In the genomic region with DNA sequence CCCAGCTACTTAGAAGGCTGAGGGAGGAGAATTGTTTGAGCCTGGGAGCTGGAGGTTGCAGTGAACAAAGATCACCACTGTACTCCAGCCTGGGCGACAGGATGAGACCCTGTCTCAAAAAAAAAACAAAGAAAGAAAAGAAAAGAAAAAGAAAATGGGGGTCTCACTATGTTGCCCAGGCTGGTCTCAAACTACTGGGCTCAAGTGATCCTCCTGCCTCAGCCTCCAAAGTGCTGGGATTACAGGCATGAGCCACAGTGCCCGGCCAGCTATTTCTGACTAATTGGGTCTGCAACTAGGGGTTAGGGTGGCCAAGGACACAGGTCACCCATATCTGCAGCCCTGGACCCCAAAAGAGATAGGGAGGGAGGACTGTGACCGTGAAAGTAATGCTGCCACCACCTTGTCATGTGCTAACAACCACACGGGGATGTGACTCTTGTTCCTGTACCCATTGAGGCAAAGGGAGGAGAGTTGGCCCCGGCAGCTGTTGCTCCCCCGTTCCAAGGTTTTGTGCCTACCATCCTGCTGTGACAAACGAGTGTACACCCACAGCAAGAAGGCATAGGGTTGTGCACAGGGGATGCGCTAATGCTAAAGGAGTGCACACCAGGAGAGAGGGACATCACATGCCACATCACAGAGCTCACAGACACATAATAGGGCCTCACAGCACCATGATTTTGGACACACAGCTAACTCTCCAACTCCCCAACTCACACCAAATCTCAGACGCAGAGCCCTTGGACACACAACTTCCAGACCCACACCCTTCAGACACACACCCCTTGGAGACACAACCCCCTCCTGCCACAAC, we compare ENCODE assay signal across 8 cellular contexts. TPM values are rescaled to one million over a fixed set of nuclear protein-coding genes. Genes with fewer than 3 reads are reported as not detected.
DNase-seq lines count a peak whose midpoint lies in the region; ATAC-seq, FAIRE-seq and TF ChIP-seq lines count a peak whose summit lies in the region.

No MANE protein-coding gene starts in this region.

- POLR2A ChIA-PET in HepG2 (lab: Yijun Ruan, JAX) = interaction anchor here (0.6 to 1.4 kb wide), 5 partner anchors 12 to 618 kb away, joined by 3 to 11 read pairs (median 3); partner anchors contain the start of gene NR2C2AP

- no peaks in the 10 kb centered on the region for H3K79me2 ChIP-seq in HepG2 (ENCODE audit: insufficient read depth, low read length)

- intact Hi-C loops in HepG2 (cut with micrococcal nuclease; ENCODE audit: unreplicated experiment) = loop anchor here (5.0 kb wide), 1 partner anchor 32 kb away; the partner anchor contains the start of gene TMEM161A
- intact Hi-C loops in right lobe of liver (cut with DNase I) = no loop called here
- intact Hi-C loops in vagina (cut with DNase I) = no loop called here
- intact Hi-C loops in thyroid gland (cut with DNase I) = no loop called here

- H3K36me3 ChIP-seq in HepG2 (replicated peaks in 1 of 2; ENCODE audit: control insufficient read depth in 1 of 2, insufficient read depth in 2 of 2, low read length in 2 of 2) (no peaks in the 10 kb centered on the region), right lobe of liver (no peaks in the 10 kb centered on the region), SK-N-MC (ENCODE audit: insufficient read depth, low read length) (no peaks in the 10 kb centered on the region), vagina (no peaks in the 10 kb centered on the region), thyroid gland (no peaks in the 10 kb centered on the region)

- TF ChIP-seq CTCF in HepG2 (CRISPR knock-in tag; IDR thresholded peaks at IDR 0.05) (no peak), right lobe of liver (IDR thresholded peaks at IDR 0.05) (no peak), vagina (IDR thresholded peaks at IDR 0.05) (no peak), thyroid gland (IDR thresholded peaks at IDR 0.05) (no peak)

- H3K4me1 ChIP-seq in HepG2 (ENCODE audit: insufficient read depth, low read length) = peaks cover 57% of the 10 kb centered on the region
- H3K4me1 ChIP-seq in right lobe of liver = peaks cover 0 to 16% (median 0%) of the 10 kb centered on the region in 4 donors
- peaks cover 16% of the 10 kb centered on the region for H3K4me1 ChIP-seq in vagina
- H3K4me1 ChIP-seq in thyroid gland = peaks cover 4 to 10% of the 10 kb centered on the region in 2 donors

- H2AFZ ChIP-seq in HepG2 (ENCODE audit: low read length) = no peak overlapping the region

- no peak for TF ChIP-seq EP300 in HepG2 (IDR thresholded peaks at IDR 0.05; ENCODE audit: low read depth in 2 of 2, low read length in 2 of 2)
- no peak for TF ChIP-seq EP300 in HepG2 (CRISPR knock-in tag; IDR thresholded peaks at IDR 0.05; ENCODE audit: borderline replicate concordance)

- no peaks in the 10 kb centered on the region for H3K9me3 ChIP-seq in HepG2 (ENCODE audit: low read length)
- H3K9me3 ChIP-seq in right lobe of liver = no peaks in the 10 kb centered on the region
- no peaks in the 10 kb centered on the region for H3K9me3 ChIP-seq in SK-N-MC (ENCODE audit: low read depth, low read length)
- H3K9me3 ChIP-seq in iPS-18c (ENCODE audit: control insufficient read depth, insufficient read depth, low read length) = no peaks in the 10 kb centered on the region
- no peaks in the 10 kb centered on the region for H3K9me3 ChIP-seq in vagina
- no peaks in the 10 kb centered on the region for H3K9me3 ChIP-seq in thyroid gland

- FAIRE-seq in HepG2 (lab: Jason Lieb, UNC) = no peak

- peak overlapping the region; percentile 53 for H3K9ac ChIP-seq in HepG2 (ENCODE audit: insufficient read depth, low read depth, low read length)
- H3K9ac ChIP-seq in SK-N-MC (ENCODE audit: insufficient read length) = no peak overlapping the region

- TSS peak; percentile 63 for BruUV-seq in HepG2 (replicated peaks; lab: Mats Ljungman, UMichigan)

- in situ Hi-C loops in HepG2 (cut with HindIII; ENCODE audit: extremely low pct_ligation_motif_present, low pct_unique_long_range_greater_than_20kb) = no loop called here

- H3K4me3 ChIP-seq in HepG2 (replicated peaks in 1 of 3; ENCODE audit: insufficient read depth in 1 of 3, low read depth in 2 of 3, low read length in 3 of 3) (peak overlapping the region; percentile 35 to 70 (median 54); a peak in 5 of 6 replicates), right lobe of liver (no peak overlapping the region), SK-N-MC (peak overlapping the region; percentile 69), iPS-18c (ENCODE audit: insufficient read depth, low read depth, low read length) (peak overlapping the region; percentile 38), vagina (peak overlapping the region; percentile 13 to 29), thyroid gland (replicated peaks in 1 of 3) (peak overlapping the region in 1 of 3 donors; percentile 14)

- CTCF ChIA-PET in HepG2 (lab: Yijun Ruan, JAX; ENCODE audit: low intra/inter-chr PET ratio, low total read pairs) = no interaction called here

- DNase-seq in HepG2 (ENCODE audit: low spot score) (no peak), right lobe of liver (no peak), SK-N-MC (ENCODE audit: low read depth, low spot score) (no peak), vagina (ENCODE audit: extremely low spot score in 2 of 2) (no peak), thyroid gland (no peak)

- no peak for TF ChIP-seq RAD21 in HepG2 (CRISPR knock-in tag; IDR thresholded peaks at IDR 0.05)

- TF ChIP-seq POLR2A in HepG2 (IDR thresholded peaks at IDR 0.05; ENCODE audit: insufficient read depth in 1 of 2, low read depth in 2 of 2, low read length in 2 of 2) (no peak), right lobe of liver (IDR thresholded peaks at IDR 0.05) (no peak), vagina (IDR thresholded peaks at IDR 0.05) (no peak), thyroid gland (IDR thresholded peaks at IDR 0.05) (no peak)

- H3K27me3 ChIP-seq in HepG2 (ENCODE audit: control insufficient read depth in 1 of 2, insufficient read depth in 2 of 2, low read length in 2 of 2) (no peaks in the 10 kb centered on the region), right lobe of liver (no peaks in the 10 kb centered on the region), vagina (no peaks in the 10 kb centered on the region), thyroid gland (no peaks in the 10 kb centered on the region)

- whole genome bisulfite sequencing in HepG2 (ENCODE audit: low lambda C conversion rate) = 47% methylated on average over 7 of the region's 9 CpGs
- WGBS in right lobe of liver (ENCODE audit: insufficient coverage, low coverage, low lambda C conversion rate, missing lambda C conversion rate) = 71% methylated on average over 2 of the region's 9 CpGs
- 83 to 85% methylated on average over 5 to 9 of the region's 9 CpGs for WGBS in thyroid gland, 2 donors

- no peaks in the 10 kb centered on the region for H4K20me1 ChIP-seq in HepG2 (ENCODE audit: insufficient read depth, low read length)

- ATAC-seq in HepG2 (peak; percentile 17), right lobe of liver (no peak), HG02938 (IDR thresholded peaks at IDR 0.05; ENCODE audit: unreplicated experiment) (no peak), GM18870 (IDR thresholded peaks at IDR 0.05; ENCODE audit: unreplicated experiment) (no peak)

- H3K4me2 ChIP-seq in HepG2 (ENCODE audit: low read depth, low read length) = peak overlapping the region; percentile 92

- H3K27ac ChIP-seq in HepG2 (ENCODE audit: extremely low read length, insufficient read depth, low read length) (no peak overlapping the region), right lobe of liver (no peak overlapping the region), SK-N-MC (no peak overlapping the region), vagina (no peak overlapping the region), thyroid gland (no peak overlapping the region)

RNA-seq across cellular contexts. Expression of gene MEF2B, which starts 0.6 kb away (rescaled TPM):
- total RNA-seq in HepG2 (2016; rRNA removed; fragmentation: Illumina TruSeq; extraction: Trizol) = 0.44 and 1.2 TPM in 2 replicates
- 0.81 and 1.1 TPM in 2 replicates for total RNA-seq in HepG2 (2016; cell fraction: cytosol; rRNA removed; fragmentation: Illumina TruSeq; extraction: Trizol; ENCODE audit: low read depth)
- 0.41 TPM in 1 of 2 replicates, not detected in the other for total RNA-seq in HepG2 (2016; cell fraction: insoluble cytoplasmic fraction; rRNA removed; fragmentation: Illumina TruSeq; extraction: Trizol)
- total RNA-seq in HepG2 (2016; cell fraction: membrane; rRNA removed; fragmentation: Illumina TruSeq; extraction: Trizol) = 0.46 and 1.8 TPM in 2 replicates
- total RNA-seq in HepG2 (2016; cell fraction: nucleus; rRNA removed; fragmentation: Illumina TruSeq; extraction: Trizol) = 0.81 and 1.6 TPM in 2 replicates
- 1.7 and 2.3 TPM in 2 replicates for polyA plus RNA-seq in HepG2 (2011; rRNA removed)
- polyA plus RNA-seq in HepG2 (2011; cell fraction: cytosol; rRNA removed) = 2.1 and 2.9 TPM in 2 replicates
- 4.0 and 4.5 TPM in 2 replicates for polyA plus RNA-seq in HepG2 (2011; cell fraction: nucleus; rRNA removed)
- polyA plus RNA-seq in HepG2 (2012) = 2.2 and 4.4 TPM in 2 replicates
- 0.86 and 1.1 TPM in 2 replicates for polyA plus RNA-seq in HepG2 (2016; cell fraction: cytosol; fragmentation: Illumina TruSeq; extraction: Trizol; ENCODE audit: low read depth)
- polyA plus RNA-seq in HepG2 (2016; cell fraction: insoluble cytoplasmic fraction; fragmentation: Illumina TruSeq; extraction: Trizol; ENCODE audit: low read depth) = 0.42 and 1.8 TPM in 2 replicates
- 0.38 and 1.1 TPM in 2 replicates for polyA plus RNA-seq in HepG2 (2016; cell fraction: membrane; fragmentation: Illumina TruSeq; extraction: Trizol; ENCODE audit: low read depth)
- polyA plus RNA-seq in HepG2 (2016; cell fraction: nucleus; fragmentation: Illumina TruSeq; extraction: Trizol; ENCODE audit: insufficient read depth, low read depth) = 2.1 and 3.9 TPM in 2 replicates
- polyA minus RNA-seq in HepG2 (2011; rRNA and poly(A)+ RNA removed; ENCODE audit: low replicate concordance) = 0.33 and 1.1 TPM in 2 replicates
- 1.2 TPM in 1 of 2 replicates, not detected in the other for polyA minus RNA-seq in HepG2 (2011; cell fraction: cytosol; rRNA and poly(A)+ RNA removed)
- 1.4 and 2.0 TPM in 2 replicates for polyA minus RNA-seq in HepG2 (2011; cell fraction: nucleus; rRNA and poly(A)+ RNA removed)
- total RNA-seq in right lobe of liver = 1 to 10 TPM in 2 of 6 experiments, under 1 TPM in 2, not detected in 2; 0.24 to 2.1 (median 0.97) TPM
- total RNA-seq in vagina = not detected
- 1 to 10 TPM in 1 of 4 donors, under 1 TPM in 1, not detected in 2; 0.67 to 1.5 TPM for total RNA-seq in thyroid gland

RNA-seq across cellular contexts. Expression of gene BORCS8, which starts 22.5 kb away (rescaled TPM):
- total RNA-seq in HepG2 (2016; rRNA removed; fragmentation: Illumina TruSeq; extraction: Trizol) (13.3 and 16.8 TPM in 2 replicates), right lobe of liver (10 to 100 TPM in 3 of 6 experiments, 1 to 10 TPM in 3; 6.0 to 12.2 (median 9.8) TPM), vagina (18.9 TPM), thyroid gland (10 to 100 TPM; 15.4 to 38.7 (median 18.2) TPM)
- 5.8 and 6.2 TPM in 2 replicates for total RNA-seq in HepG2 (2016; cell fraction: cytosol; rRNA removed; fragmentation: Illumina TruSeq; extraction: Trizol; ENCODE audit: low read depth)
- total RNA-seq in HepG2 (2016; cell fraction: insoluble cytoplasmic fraction; rRNA removed; fragmentation: Illumina TruSeq; extraction: Trizol) = 10.7 and 12.4 TPM in 2 replicates
- 9.4 and 12.2 TPM in 2 replicates for total RNA-seq in HepG2 (2016; cell fraction: membrane; rRNA removed; fragmentation: Illumina TruSeq; extraction: Trizol)
- total RNA-seq in HepG2 (2016; cell fraction: nucleus; rRNA removed; fragmentation: Illumina TruSeq; extraction: Trizol) = 7.5 TPM in 2 replicates
- polyA plus RNA-seq in HepG2 (2011; rRNA removed) = 9.6 and 9.9 TPM in 2 replicates
- polyA plus RNA-seq in HepG2 (2011; cell fraction: cytosol; rRNA removed) = 5.5 and 9.4 TPM in 2 replicates
- polyA plus RNA-seq in HepG2 (2011; cell fraction: nucleus; rRNA removed) = 19.1 and 20.9 TPM in 2 replicates
- 5.3 and 5.7 TPM in 2 replicates for polyA plus RNA-seq in HepG2 (2012)
- 6.8 and 7.0 TPM in 2 replicates for polyA plus RNA-seq in HepG2 (2016; cell fraction: cytosol; fragmentation: Illumina TruSeq; extraction: Trizol; ENCODE audit: low read depth)
- 16.4 and 17.7 TPM in 2 replicates for polyA plus RNA-seq in HepG2 (2016; cell fraction: insoluble cytoplasmic fraction; fragmentation: Illumina TruSeq; extraction: Trizol; ENCODE audit: low read depth)
- 10.7 and 11.7 TPM in 2 replicates for polyA plus RNA-seq in HepG2 (2016; cell fraction: membrane; fragmentation: Illumina TruSeq; extraction: Trizol; ENCODE audit: low read depth)
- 17.6 and 20.8 TPM in 2 replicates for polyA plus RNA-seq in HepG2 (2016; cell fraction: nucleus; fragmentation: Illumina TruSeq; extraction: Trizol; ENCODE audit: insufficient read depth, low read depth)
- 13.1 and 33.4 TPM in 2 replicates for polyA minus RNA-seq in HepG2 (2011; rRNA and poly(A)+ RNA removed; ENCODE audit: low replicate concordance)
- polyA minus RNA-seq in HepG2 (2011; cell fraction: cytosol; rRNA and poly(A)+ RNA removed) = 2.3 and 3.9 TPM in 2 replicates
- 6.1 and 9.5 TPM in 2 replicates for polyA minus RNA-seq in HepG2 (2011; cell fraction: nucleus; rRNA and poly(A)+ RNA removed)

RNA-seq across cellular contexts. Expression of gene RFXANK, which starts 22.6 kb away (rescaled TPM):
- 80.7 and 83.1 TPM in 2 replicates for total RNA-seq in HepG2 (2016; rRNA removed; fragmentation: Illumina TruSeq; extraction: Trizol)
- total RNA-seq in HepG2 (2016; cell fraction: cytosol; rRNA removed; fragmentation: Illumina TruSeq; extraction: Trizol; ENCODE audit: low read depth) = 25.6 and 30.2 TPM in 2 replicates
- total RNA-seq in HepG2 (2016; cell fraction: insoluble cytoplasmic fraction; rRNA removed; fragmentation: Illumina TruSeq; extraction: Trizol) = 80.2 and 88.4 TPM in 2 replicates
- total RNA-seq in HepG2 (2016; cell fraction: membrane; rRNA removed; fragmentation: Illumina TruSeq; extraction: Trizol) = 35.6 and 40.8 TPM in 2 replicates
- total RNA-seq in HepG2 (2016; cell fraction: nucleus; rRNA removed; fragmentation: Illumina TruSeq; extraction: Trizol) = 38.1 and 49.9 TPM in 2 replicates
- polyA plus RNA-seq in HepG2 (2011; rRNA removed) = 49.9 and 56.1 TPM in 2 replicates
- polyA plus RNA-seq in HepG2 (2011; cell fraction: cytosol; rRNA removed) = 34.1 and 52.6 TPM in 2 replicates
- 142 and 154 TPM in 2 replicates for polyA plus RNA-seq in HepG2 (2011; cell fraction: nucleus; rRNA removed)
- polyA plus RNA-seq in HepG2 (2012) = 34.7 and 59.7 TPM in 2 replicates
- 20.9 and 21.7 TPM in 2 replicates for polyA plus RNA-seq in HepG2 (2016; cell fraction: cytosol; fragmentation: Illumina TruSeq; extraction: Trizol; ENCODE audit: low read depth)
- polyA plus RNA-seq in HepG2 (2016; cell fraction: insoluble cytoplasmic fraction; fragmentation: Illumina TruSeq; extraction: Trizol; ENCODE audit: low read depth) = 76.4 and 82.0 TPM in 2 replicates
- polyA plus RNA-seq in HepG2 (2016; cell fraction: membrane; fragmentation: Illumina TruSeq; extraction: Trizol; ENCODE audit: low read depth) = 22.9 and 31.4 TPM in 2 replicates
- 69.3 and 92.4 TPM in 2 replicates for polyA plus RNA-seq in HepG2 (2016; cell fraction: nucleus; fragmentation: Illumina TruSeq; extraction: Trizol; ENCODE audit: insufficient read depth, low read depth)
- 45.6 and 94.4 TPM in 2 replicates for polyA minus RNA-seq in HepG2 (2011; rRNA and poly(A)+ RNA removed; ENCODE audit: low replicate concordance)
- 17.8 and 18.0 TPM in 2 replicates for polyA minus RNA-seq in HepG2 (2011; cell fraction: cytosol; rRNA and poly(A)+ RNA removed)
- polyA minus RNA-seq in HepG2 (2011; cell fraction: nucleus; rRNA and poly(A)+ RNA removed) = 29.1 and 32.6 TPM in 2 replicates
- total RNA-seq in right lobe of liver = 10 to 100 TPM; 13.8 to 21.2 (median 17.3) TPM
- 61.6 TPM for total RNA-seq in vagina
- total RNA-seq in thyroid gland = 10 to 100 TPM; 32.5 to 87.8 (median 57.0) TPM

RNA-seq across cellular contexts. Expression of gene TMEM161A, which starts 31.2 kb away (rescaled TPM):
- 10.3 and 25.9 TPM in 2 replicates for total RNA-seq in HepG2 (2016; rRNA removed; fragmentation: Illumina TruSeq; extraction: Trizol)
- 8.7 and 12.1 TPM in 2 replicates for total RNA-seq in HepG2 (2016; cell fraction: cytosol; rRNA removed; fragmentation: Illumina TruSeq; extraction: Trizol; ENCODE audit: low read depth)
- total RNA-seq in HepG2 (2016; cell fraction: insoluble cytoplasmic fraction; rRNA removed; fragmentation: Illumina TruSeq; extraction: Trizol) = 7.7 and 28.3 TPM in 2 replicates
- total RNA-seq in HepG2 (2016; cell fraction: membrane; rRNA removed; fragmentation: Illumina TruSeq; extraction: Trizol) = 7.4 and 8.8 TPM in 2 replicates
- 36.6 and 39.6 TPM in 2 replicates for total RNA-seq in HepG2 (2016; cell fraction: nucleus; rRNA removed; fragmentation: Illumina TruSeq; extraction: Trizol)
- 31.4 and 42.7 TPM in 2 replicates for polyA plus RNA-seq in HepG2 (2011; rRNA removed)
- polyA plus RNA-seq in HepG2 (2011; cell fraction: cytosol; rRNA removed) = 22.8 and 35.4 TPM in 2 replicates
- polyA plus RNA-seq in HepG2 (2011; cell fraction: nucleus; rRNA removed) = 190 and 235 TPM in 2 replicates
- 15.9 and 23.9 TPM in 2 replicates for polyA plus RNA-seq in HepG2 (2012)
- 6.6 and 8.6 TPM in 2 replicates for polyA plus RNA-seq in HepG2 (2016; cell fraction: cytosol; fragmentation: Illumina TruSeq; extraction: Trizol; ENCODE audit: low read depth)
- polyA plus RNA-seq in HepG2 (2016; cell fraction: insoluble cytoplasmic fraction; fragmentation: Illumina TruSeq; extraction: Trizol; ENCODE audit: low read depth) = 8.4 and 9.9 TPM in 2 replicates
- polyA plus RNA-seq in HepG2 (2016; cell fraction: membrane; fragmentation: Illumina TruSeq; extraction: Trizol; ENCODE audit: low read depth) = 8.4 and 9.5 TPM in 2 replicates
- polyA plus RNA-seq in HepG2 (2016; cell fraction: nucleus; fragmentation: Illumina TruSeq; extraction: Trizol; ENCODE audit: insufficient read depth, low read depth) = 56.7 and 60.0 TPM in 2 replicates
- polyA minus RNA-seq in HepG2 (2011; rRNA and poly(A)+ RNA removed; ENCODE audit: low replicate concordance) = 88.8 and 105 TPM in 2 replicates
- polyA minus RNA-seq in HepG2 (2011; cell fraction: cytosol; rRNA and poly(A)+ RNA removed) = 24.3 and 32.2 TPM in 2 replicates
- 57.3 and 75.8 TPM in 2 replicates for polyA minus RNA-seq in HepG2 (2011; cell fraction: nucleus; rRNA and poly(A)+ RNA removed)
- 10 to 100 TPM; 20.2 to 29.4 (median 22.2) TPM for total RNA-seq in right lobe of liver
- 31.7 TPM for total RNA-seq in vagina
- total RNA-seq in thyroid gland = 10 to 100 TPM; 29.6 to 37.8 (median 33.1) TPM

RNA-seq across cellular contexts. Expression of gene NR2C2AP, which starts 33.8 kb away (rescaled TPM):
- 25.5 and 26.8 TPM in 2 replicates for total RNA-seq in HepG2 (2016; rRNA removed; fragmentation: Illumina TruSeq; extraction: Trizol)
- 14.8 and 22.9 TPM in 2 replicates for total RNA-seq in HepG2 (2016; cell fraction: cytosol; rRNA removed; fragmentation: Illumina TruSeq; extraction: Trizol; ENCODE audit: low read depth)
- 23.5 and 26.0 TPM in 2 replicates for total RNA-seq in HepG2 (2016; cell fraction: insoluble cytoplasmic fraction; rRNA removed; fragmentation: Illumina TruSeq; extraction: Trizol)
- 19.1 and 21.5 TPM in 2 replicates for total RNA-seq in HepG2 (2016; cell fraction: membrane; rRNA removed; fragmentation: Illumina TruSeq; extraction: Trizol)
- 19.4 and 19.6 TPM in 2 replicates for total RNA-seq in HepG2 (2016; cell fraction: nucleus; rRNA removed; fragmentation: Illumina TruSeq; extraction: Trizol)
- polyA plus RNA-seq in HepG2 (2011; rRNA removed) = 12.2 and 13.8 TPM in 2 replicates
- polyA plus RNA-seq in HepG2 (2011; cell fraction: cytosol; rRNA removed) = 10.6 and 11.8 TPM in 2 replicates
- 17.7 and 18.2 TPM in 2 replicates for polyA plus RNA-seq in HepG2 (2011; cell fraction: nucleus; rRNA removed)
- 9.3 and 13.3 TPM in 2 replicates for polyA plus RNA-seq in HepG2 (2012)
- polyA plus RNA-seq in HepG2 (2016; cell fraction: cytosol; fragmentation: Illumina TruSeq; extraction: Trizol; ENCODE audit: low read depth) = 5.7 and 6.8 TPM in 2 replicates
- 19.7 and 21.9 TPM in 2 replicates for polyA plus RNA-seq in HepG2 (2016; cell fraction: insoluble cytoplasmic fraction; fragmentation: Illumina TruSeq; extraction: Trizol; ENCODE audit: low read depth)
- 7.9 and 11.8 TPM in 2 replicates for polyA plus RNA-seq in HepG2 (2016; cell fraction: membrane; fragmentation: Illumina TruSeq; extraction: Trizol; ENCODE audit: low read depth)
- polyA plus RNA-seq in HepG2 (2016; cell fraction: nucleus; fragmentation: Illumina TruSeq; extraction: Trizol; ENCODE audit: insufficient read depth, low read depth) = 34.7 and 38.0 TPM in 2 replicates
- 7.3 and 22.9 TPM in 2 replicates for polyA minus RNA-seq in HepG2 (2011; rRNA and poly(A)+ RNA removed; ENCODE audit: low replicate concordance)
- polyA minus RNA-seq in HepG2 (2011; cell fraction: cytosol; rRNA and poly(A)+ RNA removed) = 3.9 and 4.2 TPM in 2 replicates
- polyA minus RNA-seq in HepG2 (2011; cell fraction: nucleus; rRNA and poly(A)+ RNA removed) = 3.6 and 4.0 TPM in 2 replicates
- total RNA-seq in right lobe of liver = 10 to 100 TPM in 1 of 6 experiments, 1 to 10 TPM in 5; 2.6 to 11.3 (median 5.4) TPM
- total RNA-seq in vagina = 12.5 TPM
- total RNA-seq in thyroid gland = 10 to 100 TPM in 1 of 4 donors, 1 to 10 TPM in 3; 6.6 to 16.8 (median 7.6) TPM

Comparison
In these comparisons a context has a peak if more than half of its experiments do, and no peak if none do; other contexts are left out.
1. H3K4me3 ChIP-seq: peak in HepG2 (3 of 3), SK-N-MC (single experiment), iPS-18c (single experiment) and vagina (2 of 2); none in right lobe of liver (0 of 3).